Comparison of ENCODE assay signal across 25 cellular contexts in genomic region chr10:7846591-7846990, GRCh38.
"Had no signal": no experiment of that assay in that cellular context is flagged by ENCODE, and none has a peak within 500 bp of the region (broad histone marks: within the 10 kb centered on the region; RNA-seq: fewer than 3 reads in every experiment).

No MANE protein-coding gene starts in this region.

- FAIRE-seq: endometrium, keratinocyte had no signal

- ATAC-seq: activated CD4-positive, alpha-beta T cell treated with anti-CD3 and anti-CD28 coated beads for 36 hours; activated T-cell treated with anti-CD3 and anti-CD28 coated beads, Interleukin-2, amount 50 U/mL, for 72 hours; gastroesophageal sphincter; left colon; right lobe of liver; stimulated activated naive B cell treated with anti-CD40 and anti-IgM and Interleukin-4, amounts not matched to agents 10 μg/mL and 1 μg/mL and 100 μg/mL, for 72 hours had no signal

- H3K36me3 ChIP-seq: right lobe of liver, vagina had no signal

- H3K4me3 Mint-ChIP-seq: activated B cell treated with CpG ODN at 0.5 μM for 24 hours; activated CD4-positive, alpha-beta T cell treated with anti-CD3 and anti-CD28 coated beads for 36 hours; activated T-cell treated with anti-CD3 and anti-CD28 coated beads, Interleukin-2, amount 50 U/mL, for 72 hours; brain; nephron; stimulated activated naive B cell treated with anti-CD40 and anti-IgM and Interleukin-4, amounts not matched to agents 10 μg/mL and 1 μg/mL and 100 μg/mL, for 72 hours; T-helper 1 cell treated with Interleukin-12 subunit alpha and Interleukin-12 subunit beta and Interleukin-4 antibody, amounts not matched to agents 30 μg/mL and 1 μg/mL, for 36 hours; type B pancreatic cell had no signal

- H3K4me1 ChIP-seq: gastroesophageal sphincter, right lobe of liver, vagina had no signal

- H3K27me3 Mint-ChIP-seq: activated B cell treated with CpG ODN at 0.5 μM for 24 hours; activated CD4-positive, alpha-beta T cell treated with anti-CD3 and anti-CD28 coated beads for 36 hours; activated naive CD4-positive, alpha-beta T cell treated with anti-CD3 and anti-CD28 coated beads, Interleukin-2, amount 50 U/mL, for 24 hours; brain; stimulated activated naive B cell treated with anti-CD40 and anti-IgM and Interleukin-4, amounts not matched to agents 10 μg/mL and 1 μg/mL and 100 μg/mL, for 72 hours; type B pancreatic cell had no signal

- H3K4me1 Mint-ChIP-seq: activated B cell treated with CpG ODN at 0.5 μM for 24 hours, nephron had no signal

- H3K27me3 ChIP-seq: gastroesophageal sphincter, right lobe of liver, testis, vagina had no signal

- H3K9me3 Mint-ChIP-seq: activated B cell treated with CpG ODN at 0.5 μM for 24 hours; activated naive CD4-positive, alpha-beta T cell treated with anti-CD3 and anti-CD28 coated beads, Interleukin-2, amount 50 U/mL, for 24 hours; activated T-cell treated with anti-CD3 and anti-CD28 coated beads, Interleukin-2, amount 50 U/mL, for 72 hours; brain; nephron; stimulated activated naive B cell treated with anti-CD40 and anti-IgM and Interleukin-4, amounts not matched to agents 10 μg/mL and 1 μg/mL and 100 μg/mL, for 72 hours; T-helper 1 cell treated with Interleukin-12 subunit alpha and Interleukin-12 subunit beta and Interleukin-4 antibody, amounts not matched to agents 30 μg/mL and 1 μg/mL, for 36 hours had no signal

- DNase-seq: activated B cell treated with CpG ODN at 0.5 μM for 24 hours; activated CD4-positive, alpha-beta T cell treated with anti-CD3 and anti-CD28 coated beads for 36 hours; activated CD4-positive, alpha-beta T cell treated with anti-CD3 and anti-CD28 coated beads, Interleukin-2, amount 50 U/mL, for 48 hours; activated effector memory CD4-positive, alpha-beta T cell treated with anti-CD3 and anti-CD28 coated beads, Interleukin-2, amount 50 U/mL, for 16 hours; activated T-cell treated with anti-CD3 and anti-CD28 coated beads, Interleukin-2, amount 50 U/mL, for 72 hours; aorta; head of caudate nucleus; hypothalamus; left colon; mesenchymal stem cell; posterior cingulate gyrus; right lobe of liver; stimulated activated CD4-positive, alpha-beta T cell treated with anti-CD3 and anti-CD28 coated beads, Interleukin-2, amount 100 ng/mL, for 48 hours; stimulated activated CD8-positive, alpha-beta memory T cell treated with anti-CD3 and anti-CD28 coated beads, Interleukin-4, amount 100 ng/mL, for 48 hours; stimulated activated naive B cell treated with anti-CD40 and anti-IgM and Interleukin-4, amounts not matched to agents 10 μg/mL and 1 μg/mL and 100 μg/mL, for 72 hours; testis had no signal

- H3K27ac ChIP-seq: gastroesophageal sphincter, right lobe of liver, testis, vagina had no signal

- H3K27ac Mint-ChIP-seq: activated B cell treated with CpG ODN at 0.5 μM for 24 hours; activated CD4-positive, alpha-beta T cell treated with anti-CD3 and anti-CD28 coated beads for 36 hours; activated naive CD4-positive, alpha-beta T cell treated with anti-CD3 and anti-CD28 coated beads, Interleukin-2, amount 50 U/mL, for 24 hours; activated T-cell treated with anti-CD3 and anti-CD28 coated beads, Interleukin-2, amount 50 U/mL, for 72 hours; brain; nephron; stimulated activated naive B cell treated with anti-CD40 and anti-IgM and Interleukin-4, amounts not matched to agents 10 μg/mL and 1 μg/mL and 100 μg/mL, for 72 hours; T-helper 1 cell treated with Interleukin-12 subunit alpha and Interleukin-12 subunit beta and Interleukin-4 antibody, amounts not matched to agents 30 μg/mL and 1 μg/mL, for 36 hours; type B pancreatic cell had no signal

- H3K9me3 ChIP-seq: gastroesophageal sphincter, right lobe of liver, testis, vagina had no signal

- H3K4me3 ChIP-seq: gastroesophageal sphincter, right lobe of liver, testis, vagina had no signal
